Comparison of ENCODE assay signal across 8 cellular contexts in genomic region chr12:56188116-56188785, GRCh38. TPM values are rescaled to one million over a fixed set of nuclear protein-coding genes. Genes with fewer than 3 reads are reported as not detected.
A peak's percentile ranks its signal among the peaks of the same experiment; 100 is the strongest.
DNase-seq lines count a peak whose midpoint lies in the region; ATAC-seq and TF ChIP-seq lines count a peak whose summit lies in the region.

No MANE protein-coding gene starts in this region.

- intact Hi-C loops in heart left ventricle (cut with DNase I) (loop anchor here in 9 of 10 donors (2.0 to 10.0 kb wide), 5 partner anchors 29 to 143 kb away; partner anchors contain the start of genes ZC3H10 (in 6 of the 9), MYL6 (in 1 of the 9), NABP2 (in 1 of the 9) and RNF41 (in 1 of the 9)), Right ventricle myocardium inferior (cut with DNase I) (loop anchor here (2.0 kb wide), 2 partner anchors 29 to 449 kb away; partner anchors contain the start of gene MYL6)

- H3K27ac Mint-ChIP-seq in activated naive CD8-positive, alpha-beta T cell treated with anti-CD3 and anti-CD28 coated beads, Interleukin-2, amount 10 ng/mL, durations not matched to agents 7 days and 5 days, result peak overlapping the region; percentile 89

- no peak for TF ChIP-seq POLR2A in heart left ventricle (IDR thresholded peaks at IDR 0.05)

- H3K4me3 ChIP-seq in heart left ventricle (peak overlapping the region; percentile 60 to 99 (median 84)), kidney epithelial cell (ENCODE audit: low read depth, low read length) (peak overlapping the region; percentile 79)

- 11 to 23% (median 16%) methylated on average over 10 of the region's 10 CpGs for WGBS in heart left ventricle, 4 donors

- H3K9me3 ChIP-seq in heart left ventricle, result no peaks in the 10 kb centered on the region

- H3K9me3 Mint-ChIP-seq in activated naive CD8-positive, alpha-beta T cell treated with anti-CD3 and anti-CD28 coated beads, Interleukin-2, amount 10 ng/mL, durations not matched to agents 7 days and 5 days, result no peaks in the 10 kb centered on the region

- ATAC-seq in heart left ventricle (no peak), Right ventricle myocardium inferior (no peak)
- no peak for ATAC-seq in activated naive CD8-positive, alpha-beta T cell treated with anti-CD3 and anti-CD28 coated beads, Interleukin-2, amount 10 ng/mL, durations not matched to agents 7 days and 5 days (ENCODE audit: low read depth)

- H3K27me3 Mint-ChIP-seq in activated naive CD8-positive, alpha-beta T cell treated with anti-CD3 and anti-CD28 coated beads, Interleukin-2, amount 10 ng/mL, durations not matched to agents 7 days and 5 days, result peaks cover 2% of the 10 kb centered on the region

- no peak for DNase-seq in heart left ventricle
- DNase-seq in Right ventricle myocardium inferior (ENCODE audit: missing footprints), result no peak
- no peak for DNase-seq in activated naive CD8-positive, alpha-beta T cell treated with anti-CD3 and anti-CD28 coated beads, Interleukin-2, amount 10 ng/mL, durations not matched to agents 7 days and 5 days
- DNase-seq in kidney epithelial cell (ENCODE audit: low read depth), result no peak
- no peak for DNase-seq in stimulated activated CD4-positive, alpha-beta T cell treated with anti-CD3 and anti-CD28 coated beads, Interleukin-4, amount 100 ng/mL, for 24 hours
- DNase-seq in stimulated activated CD4-positive, alpha-beta T cell treated with anti-CD3 and anti-CD28 coated beads, Interleukin-12 subunit alpha, Interleukin-12 subunit beta, amount 100 ng/mL, for 4 hours, result no peak
- no peak for DNase-seq in HK-2 (ENCODE audit: unreplicated experiment)

- peaks cover 44% of the 10 kb centered on the region for H3K4me1 Mint-ChIP-seq in activated naive CD8-positive, alpha-beta T cell treated with anti-CD3 and anti-CD28 coated beads, Interleukin-2, amount 10 ng/mL, durations not matched to agents 7 days and 5 days

- POLR2A ChIA-PET in activated naive CD8-positive, alpha-beta T cell treated with anti-CD3 and anti-CD28 coated beads, Interleukin-2, amount 10 ng/mL, durations not matched to agents 7 days and 5 days (lab: Charles Lee), result interaction anchor here (0.8 to 6.2 kb wide), 13 partner anchors 13 to 449 kb away, joined by 3 to 86 read pairs (median 5); partner anchors contain the start of genes ESYT1, MYL6, PA2G4 and RNF41

- H3K27ac ChIP-seq in heart left ventricle, result peak overlapping the region in 11 of 12 donors; percentile 73 to 98 (median 90)
- peak overlapping the region; percentile 66 for H3K27ac ChIP-seq in temporal lobe (ENCODE audit: low read depth, low read length)

- H3K36me3 ChIP-seq in heart left ventricle, result peaks cover 0 to 43% (median 37%) of the 10 kb centered on the region in 9 donors
- no peaks in the 10 kb centered on the region for H3K36me3 ChIP-seq in kidney epithelial cell (ENCODE audit: control insufficient read depth, insufficient read depth, low read length)

- peaks cover 21% of the 10 kb centered on the region for H3K36me3 Mint-ChIP-seq in activated naive CD8-positive, alpha-beta T cell treated with anti-CD3 and anti-CD28 coated beads, Interleukin-2, amount 10 ng/mL, durations not matched to agents 7 days and 5 days

- H3K4me3 Mint-ChIP-seq in activated naive CD8-positive, alpha-beta T cell treated with anti-CD3 and anti-CD28 coated beads, Interleukin-2, amount 10 ng/mL, durations not matched to agents 7 days and 5 days, result peak overlapping the region; percentile 95

- H3K27me3 ChIP-seq in heart left ventricle (no peaks in the 10 kb centered on the region), kidney epithelial cell (ENCODE audit: control insufficient read depth, insufficient read depth, low read length) (no peaks in the 10 kb centered on the region)

- peaks cover 0 to 36% (median 17%) of the 10 kb centered on the region in 12 donors for H3K4me1 ChIP-seq in heart left ventricle

- TF ChIP-seq CTCF in heart left ventricle (IDR thresholded peaks at IDR 0.05), result no peak
- TF ChIP-seq CTCF in kidney epithelial cell (IDR thresholded peaks at IDR 0.05; ENCODE audit: insufficient read depth, low read length, poor library complexity, severe bottlenecking), result no peak

RNA-seq across cellular contexts. Expression of gene SMARCC2, which starts 1.0 kb away (rescaled TPM):
- 10 to 100 TPM; 48.6 to 83.5 (median 66.2) TPM for total RNA-seq in heart left ventricle
- 10 to 100 TPM; 21.4 to 27.6 TPM for polyA plus RNA-seq in heart left ventricle
- 68.8 TPM for total RNA-seq in Right ventricle myocardium inferior
- total RNA-seq in activated naive CD8-positive, alpha-beta T cell treated with anti-CD3 and anti-CD28 coated beads, Interleukin-2, amount 10 ng/mL, durations not matched to agents 7 days and 5 days, result 100 to 1,000 TPM; 162 to 174 TPM
- 33.7 and 40.5 TPM in 2 replicates for total RNA-seq in kidney epithelial cell
- total RNA-seq in temporal lobe, result 84.3 TPM

RNA-seq across cellular contexts. Expression of gene MYL6, which starts 30.1 kb away (rescaled TPM):
- total RNA-seq in heart left ventricle (100 to 1,000 TPM; 355 to 949 (median 613) TPM), Right ventricle myocardium inferior (673 TPM), kidney epithelial cell (1,283 and 1,365 TPM in 2 replicates), temporal lobe (442 TPM)
- 1,000 to 10,000 TPM in 1 of 2 donors, 100 to 1,000 TPM in 1; 745 to 1,383 TPM for polyA plus RNA-seq in heart left ventricle
- total RNA-seq in activated naive CD8-positive, alpha-beta T cell treated with anti-CD3 and anti-CD28 coated beads, Interleukin-2, amount 10 ng/mL, durations not matched to agents 7 days and 5 days, result 1,000 to 10,000 TPM; 1,083 to 1,169 TPM

RNA-seq across cellular contexts. Expression of gene RNF41, which starts 33.5 kb away (rescaled TPM):
- 10 to 100 TPM; 41.7 to 84.0 (median 53.3) TPM for total RNA-seq in heart left ventricle
- 10 to 100 TPM; 10.6 to 62.4 TPM for polyA plus RNA-seq in heart left ventricle
- total RNA-seq in Right ventricle myocardium inferior, result 53.8 TPM
- total RNA-seq in activated naive CD8-positive, alpha-beta T cell treated with anti-CD3 and anti-CD28 coated beads, Interleukin-2, amount 10 ng/mL, durations not matched to agents 7 days and 5 days, result 10 to 100 TPM; 36.1 to 38.1 TPM
- 77.4 and 94.0 TPM in 2 replicates for total RNA-seq in kidney epithelial cell
- 70.8 TPM for total RNA-seq in temporal lobe

RNA-seq across cellular contexts. Expression of gene MYL6B, which starts 35.9 kb away (rescaled TPM):
- total RNA-seq in heart left ventricle (10 to 100 TPM; 30.1 to 55.2 (median 41.1) TPM), Right ventricle myocardium inferior (45.8 TPM), kidney epithelial cell (95.2 and 107 TPM in 2 replicates), temporal lobe (79.4 TPM)
- polyA plus RNA-seq in heart left ventricle, result 10 to 100 TPM; 27.5 to 65.9 TPM
- total RNA-seq in activated naive CD8-positive, alpha-beta T cell treated with anti-CD3 and anti-CD28 coated beads, Interleukin-2, amount 10 ng/mL, durations not matched to agents 7 days and 5 days, result 10 to 100 TPM; 46.6 to 47.8 TPM

RNA-seq across cellular contexts. Expression of gene NABP2, which starts 35.9 kb away (rescaled TPM):
- total RNA-seq in heart left ventricle (10 to 100 TPM; 18.0 to 27.4 (median 20.7) TPM), Right ventricle myocardium inferior (22.2 TPM), kidney epithelial cell (38.9 and 47.6 TPM in 2 replicates), temporal lobe (14.0 TPM)
- polyA plus RNA-seq in heart left ventricle, result 10 to 100 TPM; 14.8 to 30.1 TPM
- total RNA-seq in activated naive CD8-positive, alpha-beta T cell treated with anti-CD3 and anti-CD28 coated beads, Interleukin-2, amount 10 ng/mL, durations not matched to agents 7 days and 5 days, result 10 to 100 TPM; 43.4 to 47.1 TPM
